In genomic region chr18:33146009-33146408, GRCh38 we compare ENCODE assay signal across 23 cellular contexts.
"Had no signal": no experiment of that assay in that cellular context is flagged by ENCODE, and none has a peak within 500 bp of the region (broad histone marks: within the 10 kb centered on the region; RNA-seq: fewer than 3 reads in every experiment).

No MANE protein-coding gene starts in this region.

- H3K27me3 ChIP-seq: right atrium auricular region, tibial nerve, vagina had no signal

- DNase-seq: activated CD4-positive, alpha-beta memory T cell treated with anti-CD3 and anti-CD28 coated beads, Interleukin-2, amount 10 ng/mL, durations not matched to agents 7 days and 5 days; activated CD4-positive, alpha-beta T cell treated with anti-CD3 and anti-CD28 coated beads for 4 hours; activated effector memory CD4-positive, alpha-beta T cell treated with anti-CD3 and anti-CD28 coated beads, Interleukin-2, amount 50 U/mL, for 16 hours; activated naive CD8-positive, alpha-beta T cell treated with anti-CD3 and anti-CD28 coated beads for 36 hours; activated T-cell treated with anti-CD3 and anti-CD28 coated beads, Interleukin-2, amount 50 U/mL, for 24 hours; cortex of kidney; effector memory CD4-positive, alpha-beta T cell; foreskin melanocyte; head of caudate nucleus; immature natural killer cell; mesendoderm; nephron progenitor cell; occipital lobe; stimulated activated CD4-positive, alpha-beta T cell treated with anti-CD3 and anti-CD28 coated beads, Interleukin-4, amount 100 ng/mL, for 1 hour; stimulated activated naive B cell treated with anti-CD40 and anti-IgM and Interleukin-4, amounts not matched to agents 10 μg/mL and 1 μg/mL and 100 μg/mL, for 72 hours; substantia nigra; T-helper 9 cell; WERI-Rb-1 had no signal

- H3K36me3 Mint-ChIP-seq: activated naive CD8-positive, alpha-beta T cell treated with anti-CD3 and anti-CD28 coated beads for 36 hours; brain; stimulated activated naive B cell treated with anti-CD40 and anti-IgM and Interleukin-4, amounts not matched to agents 10 μg/mL and 1 μg/mL and 100 μg/mL, for 72 hours had no signal

- H3K36me3 ChIP-seq: right atrium auricular region, tibial nerve, vagina, WERI-Rb-1 had no signal

- H3K27me3 Mint-ChIP-seq: activated CD4-positive, alpha-beta memory T cell treated with anti-CD3 and anti-CD28 coated beads, Interleukin-2, amount 10 ng/mL, durations not matched to agents 7 days and 5 days; activated naive CD8-positive, alpha-beta T cell treated with anti-CD3 and anti-CD28 coated beads for 36 hours; activated T-cell treated with anti-CD3 and anti-CD28 coated beads, Interleukin-2, amount 50 U/mL, for 24 hours; brain; central memory CD8-positive, alpha-beta T cell; stimulated activated naive B cell treated with anti-CD40 and anti-IgM and Interleukin-4, amounts not matched to agents 10 μg/mL and 1 μg/mL and 100 μg/mL, for 72 hours had no signal

- H3K4me1 Mint-ChIP-seq: activated CD4-positive, alpha-beta memory T cell treated with anti-CD3 and anti-CD28 coated beads, Interleukin-2, amount 10 ng/mL, durations not matched to agents 7 days and 5 days; activated naive CD8-positive, alpha-beta T cell treated with anti-CD3 and anti-CD28 coated beads for 36 hours; brain; central memory CD8-positive, alpha-beta T cell; immature natural killer cell; nephron progenitor cell; stimulated activated naive B cell treated with anti-CD40 and anti-IgM and Interleukin-4, amounts not matched to agents 10 μg/mL and 1 μg/mL and 100 μg/mL, for 72 hours had no signal

- H3K4me1 ChIP-seq: right atrium auricular region, tibial nerve, vagina had no signal

- H3K4me3 ChIP-seq: right atrium auricular region, tibial nerve, vagina had no signal

- H3K4me3 Mint-ChIP-seq: activated CD4-positive, alpha-beta memory T cell treated with anti-CD3 and anti-CD28 coated beads, Interleukin-2, amount 10 ng/mL, durations not matched to agents 7 days and 5 days; activated naive CD8-positive, alpha-beta T cell treated with anti-CD3 and anti-CD28 coated beads for 36 hours; activated T-cell treated with anti-CD3 and anti-CD28 coated beads, Interleukin-2, amount 50 U/mL, for 24 hours; brain; central memory CD8-positive, alpha-beta T cell; immature natural killer cell; nephron progenitor cell; stimulated activated naive B cell treated with anti-CD40 and anti-IgM and Interleukin-4, amounts not matched to agents 10 μg/mL and 1 μg/mL and 100 μg/mL, for 72 hours had no signal

- H3K27ac Mint-ChIP-seq: activated CD4-positive, alpha-beta memory T cell treated with anti-CD3 and anti-CD28 coated beads, Interleukin-2, amount 10 ng/mL, durations not matched to agents 7 days and 5 days; activated naive CD8-positive, alpha-beta T cell treated with anti-CD3 and anti-CD28 coated beads for 36 hours; activated T-cell treated with anti-CD3 and anti-CD28 coated beads, Interleukin-2, amount 50 U/mL, for 24 hours; brain; immature natural killer cell; nephron progenitor cell; stimulated activated naive B cell treated with anti-CD40 and anti-IgM and Interleukin-4, amounts not matched to agents 10 μg/mL and 1 μg/mL and 100 μg/mL, for 72 hours had no signal

- H3K9me3 ChIP-seq: right atrium auricular region, tibial nerve, vagina had no signal

- ATAC-seq: stimulated activated naive B cell treated with anti-CD40 and anti-IgM and Interleukin-4, amounts not matched to agents 10 μg/mL and 1 μg/mL and 100 μg/mL, for 72 hours had no signal
